In the genomic region with DNA sequence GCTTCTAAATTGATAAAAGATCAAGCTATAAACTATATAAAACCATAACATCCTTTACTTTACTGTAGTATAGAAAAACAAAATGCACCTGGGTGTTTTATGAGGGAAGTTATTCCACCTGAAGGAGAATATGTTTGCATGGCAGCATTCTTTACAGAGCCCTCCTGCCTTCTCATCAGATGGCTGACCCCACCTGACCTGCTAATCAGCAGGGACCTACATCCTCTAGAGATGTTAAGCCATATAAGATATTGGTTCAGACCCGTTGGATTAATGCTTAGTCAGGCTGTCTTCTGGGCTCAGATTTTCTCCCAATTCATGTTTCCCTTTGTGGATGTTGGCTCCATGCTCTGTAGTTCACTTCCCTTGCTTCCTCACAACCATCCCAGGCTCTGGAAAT, we compare ENCODE assay signal across 27 cellular contexts.
"Had no signal": no experiment of that assay in that cellular context is flagged by ENCODE, and none has a peak within 500 bp of the region (broad histone marks: within the 10 kb centered on the region; RNA-seq: fewer than 3 reads in every experiment).

No MANE protein-coding gene starts in this region.

- H3K9ac ChIP-seq: neural progenitor cell had no signal

- H3K36me3 Mint-ChIP-seq: naive thymus-derived CD4-positive, alpha-beta T cell; natural killer cell; neural progenitor cell; stimulated activated memory B cell treated with anti-CD40 and anti-IgM and Interleukin-4, amounts not matched to agents 10 μg/mL and 1 μg/mL and 100 μg/mL, for 72 hours; type B pancreatic cell had no signal

- H3K27me3 Mint-ChIP-seq: stimulated activated memory B cell treated with anti-CD40 and anti-IgM and Interleukin-4, amounts not matched to agents 10 μg/mL and 1 μg/mL and 100 μg/mL, for 72 hours; stimulated activated naive CD8-positive, alpha-beta T cell treated with anti-CD3 and anti-CD28 coated beads, Interleukin-15, amount 100 ng/mL, for 72 hours; type B pancreatic cell had no signal

- H3K9me3 ChIP-seq: pancreas, psoas muscle, right lobe of liver, sigmoid colon, suprapubic skin, testis, tibial artery, transverse colon, upper lobe of right lung, uterus had no signal

- H3K4me1 ChIP-seq: neural progenitor cell, pancreas, psoas muscle, right lobe of liver, sigmoid colon, suprapubic skin, testis, tibial artery, transverse colon, upper lobe of right lung, uterus had no signal

- H3K4me2 ChIP-seq: neural progenitor cell had no signal

- H3K27ac Mint-ChIP-seq: naive thymus-derived CD4-positive, alpha-beta T cell; natural killer cell; nephron; neural progenitor cell; stimulated activated memory B cell treated with anti-CD40 and anti-IgM and Interleukin-4, amounts not matched to agents 10 μg/mL and 1 μg/mL and 100 μg/mL, for 72 hours; stimulated activated naive CD8-positive, alpha-beta T cell treated with anti-CD3 and anti-CD28 coated beads, Interleukin-15, amount 100 ng/mL, for 72 hours; type B pancreatic cell had no signal

- FAIRE-seq: pancreas, small intestine had no signal

- DNase-seq: naive thymus-derived CD4-positive, alpha-beta T cell; natural killer cell; occipital lobe; pancreas; psoas muscle; right cardiac atrium; right lobe of liver; sigmoid colon; small intestine; stimulated activated CD4-positive, alpha-beta T cell treated with anti-CD3 and anti-CD28 coated beads, Interleukin-1b, Interleukin-23, amount 100 ng/mL, for 48 hours; stimulated activated CD4-positive, alpha-beta T cell treated with anti-CD3 and anti-CD28 coated beads, Interleukin-4, amount 100 ng/mL, for 1 hour; stimulated activated CD4-positive, alpha-beta T cell treated with anti-CD3 and anti-CD28 coated beads, Interleukin-4, amount 100 ng/mL, for 4 hours; stimulated activated CD8-positive, alpha-beta memory T cell treated with anti-CD3 and anti-CD28 coated beads, Interleukin-4, amount 100 ng/mL, for 48 hours; stimulated activated naive CD4-positive, alpha-beta T cell; stimulated activated naive CD8-positive, alpha-beta T cell treated with anti-CD3 and anti-CD28 coated beads, Interleukin-15, amount 100 ng/mL, for 72 hours; stimulated activated naive CD8-positive, alpha-beta T cell treated with anti-CD3 and anti-CD28 coated beads, Interleukin-15, Interleukin-2, amounts not matched to agents 100 U/mL and 50 U/mL, for 24 hours; substantia nigra; testis; tibial artery; transverse colon; upper lobe of right lung; uterus had no signal

- H3K4me3 Mint-ChIP-seq: naive thymus-derived CD4-positive, alpha-beta T cell; natural killer cell; nephron; neural progenitor cell; stimulated activated memory B cell treated with anti-CD40 and anti-IgM and Interleukin-4, amounts not matched to agents 10 μg/mL and 1 μg/mL and 100 μg/mL, for 72 hours; stimulated activated naive CD8-positive, alpha-beta T cell treated with anti-CD3 and anti-CD28 coated beads, Interleukin-15, amount 100 ng/mL, for 72 hours; type B pancreatic cell had no signal

- H3K27me3 ChIP-seq: neural progenitor cell, pancreas, right lobe of liver, sigmoid colon, suprapubic skin, testis, tibial artery, transverse colon, upper lobe of right lung, uterus had no signal

- H3K36me3 ChIP-seq: neural progenitor cell, pancreas, right lobe of liver, sigmoid colon, suprapubic skin, tibial artery, transverse colon, upper lobe of right lung, uterus had no signal

- H3K9me3 Mint-ChIP-seq: nephron; neural progenitor cell; stimulated activated memory B cell treated with anti-CD40 and anti-IgM and Interleukin-4, amounts not matched to agents 10 μg/mL and 1 μg/mL and 100 μg/mL, for 72 hours; stimulated activated naive CD8-positive, alpha-beta T cell treated with anti-CD3 and anti-CD28 coated beads, Interleukin-15, amount 100 ng/mL, for 72 hours; type B pancreatic cell had no signal

- H2AFZ ChIP-seq: neural progenitor cell had no signal

- H3K4me1 Mint-ChIP-seq: naive thymus-derived CD4-positive, alpha-beta T cell; natural killer cell; nephron; stimulated activated memory B cell treated with anti-CD40 and anti-IgM and Interleukin-4, amounts not matched to agents 10 μg/mL and 1 μg/mL and 100 μg/mL, for 72 hours; stimulated activated naive CD8-positive, alpha-beta T cell treated with anti-CD3 and anti-CD28 coated beads, Interleukin-15, amount 100 ng/mL, for 72 hours had no signal

- H3K4me3 ChIP-seq: neural progenitor cell, pancreas, psoas muscle, right lobe of liver, sigmoid colon, suprapubic skin, testis, tibial artery, transverse colon, upper lobe of right lung, uterus had no signal

- H3K27ac ChIP-seq: neural progenitor cell, pancreas, psoas muscle, right lobe of liver, sigmoid colon, suprapubic skin, testis, tibial artery, transverse colon, upper lobe of right lung, uterus had no signal

- ATAC-seq: naive thymus-derived CD4-positive, alpha-beta T cell; natural killer cell; pancreas; psoas muscle; right cardiac atrium; right lobe of liver; stimulated activated memory B cell treated with anti-CD40 and anti-IgM and Interleukin-4, amounts not matched to agents 10 μg/mL and 1 μg/mL and 100 μg/mL, for 72 hours; stimulated activated naive CD8-positive, alpha-beta T cell treated with anti-CD3 and anti-CD28 coated beads, Interleukin-15, amount 100 ng/mL, for 72 hours; stimulated activated naive CD8-positive, alpha-beta T cell treated with anti-CD3 and anti-CD28 coated beads, Interleukin-15, Interleukin-2, amounts not matched to agents 100 U/mL and 50 U/mL, for 24 hours; upper lobe of right lung had no signal
